Comparison of ENCODE assay signal across 9 cellular contexts in genomic region chr6:38760097-38760496, GRCh38. TPM values are rescaled to one million over a fixed set of nuclear protein-coding genes. Genes with fewer than 3 reads are reported as not detected.
"Had no signal": no experiment of that assay in that cellular context is flagged by ENCODE, and none has a peak within 500 bp of the region (broad histone marks: within the 10 kb centered on the region; RNA-seq: fewer than 3 reads in every experiment).

No MANE protein-coding gene starts in this region.

- ATAC-seq: GM12878 had no signal

- DNase-seq: GDM1, GF-D8 had no signal

- FAIRE-seq: G401.6, GM12878, GM12891, GM12892, GM18507, GM19239 had no signal

- H3K4me3 ChIP-seq: GM12878 had no signal

RNA-seq across cellular contexts. Expression of gene DNAH8, which starts 45.0 kb away (rescaled TPM):
- total RNA-seq: G401 had no signal
